ENCODE assay signal across 22 cellular contexts in the genomic region with DNA sequence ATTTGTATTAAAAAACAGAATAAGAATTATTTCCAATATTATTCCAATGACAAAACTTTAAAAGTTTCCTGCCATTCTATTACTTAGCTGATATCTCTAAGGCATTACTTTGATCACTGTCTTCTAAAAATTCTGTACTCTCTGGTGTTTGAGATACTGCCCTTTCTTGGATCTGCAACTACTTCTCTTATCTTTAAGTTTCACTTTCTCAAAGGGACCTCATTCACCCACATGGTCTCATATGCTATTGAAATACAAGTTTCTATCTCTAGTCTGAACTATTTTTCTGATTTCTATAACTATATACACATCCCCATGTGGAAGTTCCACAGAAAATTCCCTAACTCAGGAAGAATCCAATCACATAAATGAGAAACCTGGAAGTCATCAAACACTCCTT. TPM values are rescaled to one million over a fixed set of nuclear protein-coding genes. Genes with fewer than 3 reads are reported as not detected.
DNase-seq lines count a peak whose midpoint lies in the region; ATAC-seq and TF ChIP-seq lines count a peak whose summit lies in the region.
"Had no signal": no experiment of that assay in that cellular context is flagged by ENCODE, and none has a peak within 500 bp of the region (broad histone marks: within the 10 kb centered on the region; RNA-seq: fewer than 3 reads in every experiment).

No MANE protein-coding gene starts in this region.

- ATAC-seq in GM18868 (IDR thresholded peaks at IDR 0.05; ENCODE audit: unreplicated experiment) (peak; percentile 64), GM21515 (IDR thresholded peaks at IDR 0.05; ENCODE audit: unreplicated experiment) (peak; percentile 64), HG02885 (IDR thresholded peaks at IDR 0.05; ENCODE audit: poor library complexity, unreplicated experiment) (peak; percentile 69), HG03521 (IDR thresholded peaks at IDR 0.05; ENCODE audit: unreplicated experiment) (peak; percentile 59), body of pancreas (no peak), gastrocnemius medialis (no peak)
- ATAC-seq: HepG2 had no signal

- TF ChIP-seq POLR2A in body of pancreas (IDR thresholded peaks at IDR 0.05) (no peak), gastrocnemius medialis (IDR thresholded peaks at IDR 0.05) (no peak)

- H3K27me3 ChIP-seq in body of pancreas, result no peaks in the 10 kb centered on the region
- no peaks in the 10 kb centered on the region for H3K27me3 ChIP-seq in colonic mucosa
- H3K27me3 ChIP-seq in gastrocnemius medialis, result no peaks in the 10 kb centered on the region
- H3K27me3 ChIP-seq: esophagus muscularis mucosa, suprapubic skin had no signal

- H3K9me3 ChIP-seq in body of pancreas (no peaks in the 10 kb centered on the region), colonic mucosa (no peaks in the 10 kb centered on the region), gastrocnemius medialis (no peaks in the 10 kb centered on the region)
- H3K9me3 ChIP-seq: esophagus muscularis mucosa, suprapubic skin had no signal

- H3K4me1 ChIP-seq in body of pancreas (no peaks in the 10 kb centered on the region), colonic mucosa (no peaks in the 10 kb centered on the region), gastrocnemius medialis (no peaks in the 10 kb centered on the region)
- H3K4me1 ChIP-seq: esophagus muscularis mucosa, suprapubic skin had no signal

- intact Hi-C loops in body of pancreas (cut with DNase I) (no loop called here), colonic mucosa (cut with DNase I) (no loop called here), gastrocnemius medialis (cut with DNase I; ENCODE audit: low total_unique reads) (no loop called here)

- in situ Hi-C loops in gastrocnemius medialis (cut with MboI; ENCODE audit: low sequenced_read_pairs in 4 of 4), result no loop called here

- H3K9ac ChIP-seq in colonic mucosa (ENCODE audit: low read depth in 2 of 2, low read length in 2 of 2), result no peak overlapping the region

- DNase-seq in body of pancreas (no peak), colonic mucosa (no peak), gastrocnemius medialis (no peak), SIG-M5 (lab: John Stamatoyannopoulos, UW) (no peak)
- DNase-seq: activated CD4-positive, alpha-beta T cell treated with anti-CD3 and anti-CD28 coated beads for 48 hours; activated CD8-positive, alpha-beta memory T cell treated with anti-CD3 and anti-CD28 coated beads, Interleukin-2, amount 50 U/mL, for 48 hours; activated gamma-delta T cell; amygdala; CD4-positive, alpha-beta memory T cell; DMS79; effector CD4-positive, alpha-beta T cell; NCI-H1694; NCI-H2227 treated with DMSO at 0.1 percent for 48 hours; stimulated activated CD4-positive, alpha-beta T cell treated with anti-CD3 and anti-CD28 coated beads, Interleukin-12 subunit alpha, Interleukin-12 subunit beta, amount 100 ng/mL, for 4 hours had no signal

- H3K27ac ChIP-seq in body of pancreas (no peak overlapping the region), colonic mucosa (no peak overlapping the region), gastrocnemius medialis (no peak overlapping the region)
- H3K27ac ChIP-seq: esophagus muscularis mucosa, suprapubic skin had no signal

- TF ChIP-seq CTCF in body of pancreas (IDR thresholded peaks at IDR 0.05), result no peak
- no peak for TF ChIP-seq CTCF in colonic mucosa (IDR thresholded peaks at IDR 0.05)
- TF ChIP-seq CTCF in gastrocnemius medialis (IDR thresholded peaks at IDR 0.05 in 4 of 5, conservative IDR thresholded peaks at IDR 0.05 in 1 of 5), result no peak

- no peaks in the 10 kb centered on the region for H3K36me3 ChIP-seq in body of pancreas (replicated peaks in 1 of 2; ENCODE audit: insufficient read depth in 1 of 2, low read depth in 2 of 2)
- H3K36me3 ChIP-seq in colonic mucosa, result no peaks in the 10 kb centered on the region
- H3K36me3 ChIP-seq in gastrocnemius medialis, result no peaks in the 10 kb centered on the region
- H3K36me3 ChIP-seq: esophagus muscularis mucosa, suprapubic skin had no signal

- H3K4me3 ChIP-seq in body of pancreas (no peak overlapping the region), colonic mucosa (no peak overlapping the region), gastrocnemius medialis (no peak overlapping the region)
- H3K4me3 ChIP-seq: esophagus muscularis mucosa, suprapubic skin had no signal

RNA-seq across cellular contexts. Expression of a gene that starts 22.2 kb away (rescaled TPM):
- under 1 TPM; 0.78 to 0.99 TPM for total RNA-seq in body of pancreas
- not detected for total RNA-seq in colonic mucosa
- not detected for total RNA-seq in gastrocnemius medialis
- total RNA-seq: CD4-positive, alpha-beta memory T cell; HepG2; mucosa of gallbladder had no signal

Comparison
In these comparisons a context has a peak if more than half of its experiments do, and no peak if none do; other contexts are left out.
1. ATAC-seq: peak in GM18868 (single experiment), GM21515 (single experiment), HG02885 (single experiment) and HG03521 (single experiment); none in body of pancreas (single experiment) and gastrocnemius medialis (0 of 2).